15 cellular contexts compared by ENCODE assay signal in genomic region chr2:204900487-204900886, GRCh38.
DNase-seq lines count a peak whose midpoint lies in the region; ATAC-seq and TF ChIP-seq lines count a peak whose summit lies in the region.
"Had no signal": no experiment of that assay in that cellular context is flagged by ENCODE, and none has a peak within 500 bp of the region (broad histone marks: within the 10 kb centered on the region; RNA-seq: fewer than 3 reads in every experiment).

No MANE protein-coding gene starts in this region.

- peaks cover 8% of the 10 kb centered on the region for H3K4me1 ChIP-seq in mammary epithelial cell (ENCODE audit: insufficient read depth, low read length)

- intact Hi-C loops in mammary epithelial cell (cut with micrococcal nuclease) (no loop called here), MCF 10A (cut with micrococcal nuclease) (no loop called here)

- H3K79me2 ChIP-seq in mammary epithelial cell (ENCODE audit: insufficient read depth, low read length): no peaks in the 10 kb centered on the region

- H3K36me3 Mint-ChIP-seq in MCF 10A (ENCODE audit: insufficient read depth, unreplicated experiment) (no peaks in the 10 kb centered on the region), type B pancreatic cell (peaks cover 3% of the 10 kb centered on the region)

- no peak overlapping the region for H3K27ac Mint-ChIP-seq in MCF 10A (ENCODE audit: low read depth, unreplicated experiment)
- peak overlapping the region; percentile 25 for H3K27ac Mint-ChIP-seq in type B pancreatic cell

- H3K9me3 ChIP-seq in mammary epithelial cell (replicated peaks; ENCODE audit: insufficient read depth, low read length): no peaks in the 10 kb centered on the region

- POLR2A ChIA-PET in MCF 10A (lab: Yijun Ruan, JAX): interaction anchor here (0.6 kb wide), 1 partner anchor 15 kb away, joined by 4 read pairs; no protein-coding TSS in a partner anchor

- dilution Hi-C loops in mammary epithelial cell (cut with HindIII; ENCODE audit: low sequenced_read_pairs): no loop called here

- H3K4me3 ChIP-seq in mammary epithelial cell (replicated peaks in 1 of 3; ENCODE audit: insufficient read depth in 1 of 3, low read depth in 2 of 3, low read length in 3 of 3): no peak overlapping the region
- H3K4me3 ChIP-seq: coronary artery had no signal

- H3K27me3 ChIP-seq in mammary epithelial cell (ENCODE audit: insufficient read depth, low read length): no peaks in the 10 kb centered on the region

- WGBS in mammary epithelial cell (ENCODE audit: low coverage, missing lambda C conversion rate): 29% methylated on average over 2 of the region's 2 CpGs

- no peaks in the 10 kb centered on the region for H4K20me1 ChIP-seq in mammary epithelial cell (ENCODE audit: insufficient read depth, low read length)

- no peak overlapping the region for H3K9ac ChIP-seq in mammary epithelial cell (ENCODE audit: insufficient read depth, low read length)

- no peaks in the 10 kb centered on the region for H3K27me3 Mint-ChIP-seq in MCF 10A (ENCODE audit: insufficient read depth, unreplicated experiment)
- H3K27me3 Mint-ChIP-seq in type B pancreatic cell: no peaks in the 10 kb centered on the region

- CTCF ChIA-PET in mammary epithelial cell (lab: Charles Lee; ENCODE audit: low non-redundant PET): no interaction called here
- CTCF ChIA-PET in MCF 10A (lab: Yijun Ruan, JAX): interaction anchor here (0.8 kb wide), 1 partner anchor 10 kb away, joined by 3 read pairs; no protein-coding TSS in a partner anchor

- BruUV-seq in mammary epithelial cell (replicated peaks; lab: Mats Ljungman, UMichigan) (no TSS peak), MCF 10A (replicated peaks; lab: Mats Ljungman, UMichigan) (no TSS peak)

- in situ Hi-C loops in mammary epithelial cell (cut with MboI; ENCODE audit: low sequenced_read_pairs in 2 of 2) (no loop called here), GM13976 (cut with MboI; ENCODE audit: low sequenced_read_pairs, unreplicated experiment) (no loop called here)

- DNase-seq in mammary epithelial cell: peak; percentile 50
- DNase-seq in MCF 10A (ENCODE audit: unreplicated experiment): no peak
- peak; percentile 58 for DNase-seq in NCI-H69 (lab: John Stamatoyannopoulos, UW)
- DNase-seq in type B pancreatic cell (ENCODE audit: extremely low spot score, unreplicated experiment): no peak
- DNase-seq in GM13976 (ENCODE audit: low spot score): no peak
- DNase-seq: H9, head of caudate nucleus, NCI-H187, NCI-H526, retina had no signal

- H3K9me3 Mint-ChIP-seq in MCF 10A (ENCODE audit: unreplicated experiment) (peaks cover 17% of the 10 kb centered on the region), type B pancreatic cell (peaks cover 15% of the 10 kb centered on the region)

- H3K27ac ChIP-seq in mammary epithelial cell (ENCODE audit: insufficient read depth, low read depth, low read length): no peak overlapping the region
- H3K27ac ChIP-seq: coronary artery had no signal

- TF ChIP-seq CTCF in mammary epithelial cell (conservative IDR thresholded peaks at IDR 0.05 in 1 of 2, IDR thresholded peaks at IDR 0.05 in 1 of 2; ENCODE audit: extremely low read depth in 1 of 2, insufficient read depth in 1 of 2, low read depth in 1 of 2, low read length in 2 of 2): no peak
- no peak for TF ChIP-seq CTCF in MCF 10A (IDR thresholded peaks at IDR 0.05; ENCODE audit: unreplicated experiment)
- no peak for TF ChIP-seq CTCF in type B pancreatic cell (conservative IDR thresholded peaks at IDR 0.05)
- no peak for TF ChIP-seq CTCF in GM13976 (IDR thresholded peaks at IDR 0.05; ENCODE audit: borderline replicate concordance, control extremely low read depth, extremely low read depth, insufficient read depth, missing control alignments)

- H3K4me1 Mint-ChIP-seq in MCF 10A (ENCODE audit: insufficient read depth, unreplicated experiment): peaks cover 12% of the 10 kb centered on the region
- peaks cover 12% of the 10 kb centered on the region for H3K4me1 Mint-ChIP-seq in type B pancreatic cell (ENCODE audit: unreplicated experiment)

- no peaks in the 10 kb centered on the region for H3K36me3 ChIP-seq in mammary epithelial cell (ENCODE audit: insufficient read depth, low read length)

- no peak overlapping the region for H2AFZ ChIP-seq in mammary epithelial cell (ENCODE audit: low read depth, low read length)

- H3K4me2 ChIP-seq in mammary epithelial cell (ENCODE audit: insufficient read depth, low read depth, low read length): no peak overlapping the region

- ATAC-seq in esophagus mucosa (peak; percentile 57), HG02759 (IDR thresholded peaks at IDR 0.05; ENCODE audit: unreplicated experiment) (no peak), GM18502 (IDR thresholded peaks at IDR 0.05; ENCODE audit: poor library complexity, unreplicated experiment) (no peak)

- H3K4me3 Mint-ChIP-seq in MCF 10A (ENCODE audit: unreplicated experiment) (no peak overlapping the region), type B pancreatic cell (no peak overlapping the region)
- H3K4me3 Mint-ChIP-seq: H9, neural crest cell had no signal

Comparison
In these comparisons a context has a peak if more than half of its experiments do, and no peak if none do; other contexts are left out.
1. DNase-seq: peak in mammary epithelial cell (single experiment) and NCI-H69 (single experiment); none in MCF 10A (single experiment), type B pancreatic cell (single experiment) and GM13976 (single experiment).